28 cellular contexts compared by ENCODE assay signal in the genomic region with DNA sequence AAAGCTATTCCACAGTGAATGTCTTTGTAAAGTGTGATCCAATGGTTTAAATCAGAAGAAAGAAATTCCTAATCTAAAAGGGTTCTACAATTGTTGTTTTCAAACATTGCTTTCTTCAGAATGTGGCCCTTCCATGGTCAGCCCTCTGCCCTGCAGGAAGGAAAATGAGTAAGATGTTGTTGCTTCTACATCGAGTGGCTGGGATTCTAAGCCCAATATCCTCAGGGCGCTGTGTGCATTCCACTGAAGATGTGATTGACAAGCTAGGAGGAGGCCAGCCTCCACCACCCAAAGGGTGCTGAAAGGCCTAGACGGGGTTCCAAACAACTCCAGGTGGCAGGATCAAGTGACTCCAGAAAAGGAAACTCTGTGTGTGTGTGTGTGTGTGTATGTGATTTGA.
"Had no signal": no experiment of that assay in that cellular context is flagged by ENCODE, and none has a peak within 500 bp of the region (broad histone marks: within the 10 kb centered on the region; RNA-seq: fewer than 3 reads in every experiment).

No MANE protein-coding gene starts in this region.

- H3K27ac ChIP-seq: adrenal gland, brain microvascular endothelial cell, left ventricle myocardium inferior, neutrophil, pancreas, psoas muscle, uterus had no signal

- H3K4me1 ChIP-seq: adrenal gland, left ventricle myocardium inferior, pancreas, psoas muscle, uterus had no signal

- H3K4me3 ChIP-seq: adrenal gland, left ventricle myocardium inferior, lung, pancreas, psoas muscle, smooth muscle cell, uterus had no signal

- H3K36me3 ChIP-seq: adrenal gland, brain microvascular endothelial cell, left ventricle myocardium inferior, neutrophil, pancreas, uterus had no signal

- ATAC-seq: effector memory CD8-positive, alpha-beta T cell; pancreas; psoas muscle; stimulated activated memory B cell treated with anti-CD40 and anti-IgM and Interleukin-4, amounts not matched to agents 10 μg/mL and 1 μg/mL and 100 μg/mL, for 72 hours; stimulated activated naive CD8-positive, alpha-beta T cell treated with anti-CD3 and anti-CD28 coated beads, Interleukin-15, amount 100 ng/mL, for 72 hours had no signal

- H3K27me3 ChIP-seq: adrenal gland, brain microvascular endothelial cell, neutrophil, pancreas, uterus had no signal

- DNase-seq: activated B cell treated with CpG ODN at 0.5 μM for 24 hours; activated CD4-positive, alpha-beta T cell treated with anti-CD3 and anti-CD28 coated beads, Interleukin-2, amount 50 U/mL, for 4 hours; activated effector memory CD4-positive, alpha-beta T cell treated with Interleukin-2 at 50 U/mL for 16 hours; activated naive CD4-positive, alpha-beta T cell treated with Interleukin-2 at 50 U/mL for 16 hours; activated naive CD8-positive, alpha-beta T cell treated with anti-CD3 and anti-CD28 coated beads for 36 hours; activated T-cell treated with anti-CD3 and anti-CD28 coated beads for 4 hours; adrenal gland; aorta; brain microvascular endothelial cell; caudate nucleus; cortex of kidney; effector memory CD8-positive, alpha-beta T cell; foreskin fibroblast; left ventricle myocardium inferior; naive B cell; nephron progenitor cell; pancreas; psoas muscle; stimulated activated CD4-positive, alpha-beta T cell treated with anti-CD3 and anti-CD28 coated beads, Interleukin-1b, Interleukin-23, amount 100 ng/mL, for 48 hours; stimulated activated CD4-positive, alpha-beta T cell treated with anti-CD3 and anti-CD28 coated beads, Interleukin-4, amount 100 ng/mL, for 4 hours; stimulated activated CD8-positive, alpha-beta memory T cell treated with anti-CD3 and anti-CD28 coated beads, Interleukin-4, amount 100 ng/mL, for 48 hours; stimulated activated naive CD8-positive, alpha-beta T cell treated with anti-CD3 and anti-CD28 coated beads, Interleukin-15, amount 100 ng/mL, for 72 hours; substantia nigra; uterus had no signal

- H3K9me3 ChIP-seq: adrenal gland, left ventricle myocardium inferior, neutrophil, pancreas, psoas muscle, uterus had no signal
